ENCODE assay signal across 8 cellular contexts in genomic region chr4:76758290-76758882, GRCh38.
DNase-seq lines count a peak whose midpoint lies in the region; ATAC-seq, FAIRE-seq and TF ChIP-seq lines count a peak whose summit lies in the region.

No MANE protein-coding gene starts in this region.

- H3K27ac ChIP-seq in body of pancreas (no peak overlapping the region), kidney (ENCODE audit: low read depth in 2 of 2, low read length in 2 of 2) (peak overlapping the region in 1 of 2 donors; percentile 36), upper lobe of right lung (no peak overlapping the region)

- no peaks in the 10 kb centered on the region for H3K4me1 ChIP-seq in body of pancreas
- H3K4me1 ChIP-seq in kidney (ENCODE audit: control insufficient read depth in 1 of 2, insufficient read depth in 1 of 2, low read depth in 1 of 2, low read length in 2 of 2): peaks cover 0 to 8% of the 10 kb centered on the region in 2 donors
- H3K4me1 ChIP-seq in upper lobe of right lung: peaks cover 16% of the 10 kb centered on the region

- peak overlapping the region in 1 of 2 donors; percentile 43 for H3K9ac ChIP-seq in kidney (ENCODE audit: low read length in 2 of 2)

- peak; percentile 60 for FAIRE-seq in kidney (lab: Jason Lieb, UNC)

- no peak for TF ChIP-seq POLR2A in body of pancreas (IDR thresholded peaks at IDR 0.05)

- peak; percentile 62 for TF ChIP-seq CTCF in GM12865 (IDR thresholded peaks at IDR 0.05; ENCODE audit: insufficient read depth, low read depth, low read length, missing control alignments)
- TF ChIP-seq CTCF in body of pancreas (IDR thresholded peaks at IDR 0.05): peak; percentile 49 to 87 (median 71)
- TF ChIP-seq CTCF in kidney (IDR thresholded peaks at IDR 0.05; ENCODE audit: borderline replicate concordance, extremely low read depth, insufficient read depth): peak; percentile 60
- TF ChIP-seq CTCF in upper lobe of right lung (IDR thresholded peaks at IDR 0.05): peak; percentile 85

- no peaks in the 10 kb centered on the region for H3K9me3 ChIP-seq in body of pancreas
- no peaks in the 10 kb centered on the region for H3K9me3 ChIP-seq in kidney (ENCODE audit: control insufficient read depth in 1 of 2, low read length in 2 of 2)
- no peaks in the 10 kb centered on the region for H3K9me3 ChIP-seq in upper lobe of right lung

- H3K27me3 ChIP-seq in body of pancreas: no peaks in the 10 kb centered on the region
- H3K27me3 ChIP-seq in upper lobe of right lung: no peaks in the 10 kb centered on the region

- H3K4me3 ChIP-seq in GM12865 (ENCODE audit: low read depth, low read length) (no peak overlapping the region), body of pancreas (no peak overlapping the region), kidney (ENCODE audit: low read length in 2 of 2) (no peak overlapping the region), upper lobe of right lung (no peak overlapping the region)

- peaks cover 0 to 11% of the 10 kb centered on the region in 2 donors for H3K36me3 ChIP-seq in body of pancreas (replicated peaks in 1 of 2; ENCODE audit: insufficient read depth in 1 of 2, low read depth in 2 of 2)
- peaks cover 9 to 32% of the 10 kb centered on the region in 2 donors for H3K36me3 ChIP-seq in kidney (ENCODE audit: control insufficient read depth in 1 of 2, insufficient read depth in 2 of 2, low read length in 2 of 2)
- peaks cover 9% of the 10 kb centered on the region for H3K36me3 ChIP-seq in upper lobe of right lung

- WGBS in body of pancreas, 2 donors: 10 to 14% methylated on average over 4 of the region's 4 CpGs

- peak; percentile 57 for DNase-seq in A172 (ENCODE audit: low spot score)
- peak; percentile 53 for DNase-seq in GM12865 (ENCODE audit: low read depth)
- peak; percentile 51 for DNase-seq in NCI-H146 (lab: John Stamatoyannopoulos, UW)
- DNase-seq in body of pancreas: peak; percentile 42 to 57 (median 52)
- DNase-seq in kidney: no peak
- no peak for DNase-seq in upper lobe of right lung
- no peak for DNase-seq in stimulated activated CD4-positive, alpha-beta T cell treated with anti-CD3 and anti-CD28 coated beads, Interleukin-12 subunit alpha, Interleukin-12 subunit beta, amount 100 ng/mL, for 4 hours

- ATAC-seq in body of pancreas: peak; percentile 79
- ATAC-seq in upper lobe of right lung: peak; percentile 69
- no peak for ATAC-seq in HG03039 (IDR thresholded peaks at IDR 0.05; ENCODE audit: unreplicated experiment)

- intact Hi-C loops in body of pancreas (cut with DNase I) (no loop called here), kidney (cut with DNase I) (no loop called here), upper lobe of right lung (cut with DNase I) (no loop called here)

Comparison
In these comparisons a context has a peak if more than half of its experiments do, and no peak if none do; other contexts are left out.
1. DNase-seq: peak in A172 (single experiment), GM12865 (single experiment), NCI-H146 (single experiment) and body of pancreas (4 of 4); none in kidney (single experiment), upper lobe of right lung (single experiment) and stimulated activated CD4-positive, alpha-beta T cell treated with anti-CD3 and anti-CD28 coated beads, Interleukin-12 subunit alpha, Interleukin-12 subunit beta, amount 100 ng/mL, for 4 hours (single experiment).
2. Peak in every context shown above with its lines, with median percentiles within 50 percentile points of each other: CTCF ChIP-seq.